In the genomic region with DNA sequence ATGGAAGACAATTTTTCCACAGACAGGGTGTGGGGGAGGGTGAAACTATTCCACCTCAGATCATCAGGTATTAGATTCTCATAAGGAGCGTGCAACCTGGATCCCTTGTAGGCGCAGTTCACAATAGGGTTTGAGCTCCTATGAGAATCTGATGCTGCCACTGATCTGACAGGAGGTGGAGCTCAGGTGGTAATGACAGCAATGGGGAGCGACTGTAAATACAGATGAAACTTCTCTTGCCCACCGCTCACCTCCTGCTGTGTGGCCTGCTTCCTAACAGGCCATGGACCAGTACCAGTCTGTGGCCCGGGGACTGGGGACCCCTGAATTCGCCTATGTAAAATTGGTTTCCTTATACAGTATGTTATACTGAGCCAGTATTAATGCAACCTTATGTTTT, we compare ENCODE assay signal across 37 cellular contexts.
"Had no signal": no experiment of that assay in that cellular context is flagged by ENCODE, and none has a peak within 500 bp of the region (broad histone marks: within the 10 kb centered on the region; RNA-seq: fewer than 3 reads in every experiment).

No MANE protein-coding gene starts in this region.

- H3K27me3 ChIP-seq: adrenal gland, body of pancreas, brain microvascular endothelial cell, breast epithelium had no signal

- H3K4me1 ChIP-seq: breast epithelium had no signal

- H3K9me3 Mint-ChIP-seq: activated CD4-positive, alpha-beta memory T cell treated with anti-CD3 and anti-CD28 coated beads for 36 hours; activated CD4-positive, alpha-beta T cell treated with anti-CD3 and anti-CD28 coated beads, Interleukin-2, amount 10 ng/mL, durations not matched to agents 24 days and 14 days; activated CD8-positive, alpha-beta T cell treated with anti-CD3 and anti-CD28 coated beads for 36 hours; activated naive CD4-positive, alpha-beta T cell treated with anti-CD3 and anti-CD28 coated beads, Interleukin-2, amount 50 U/mL, for 72 hours; activated naive CD8-positive, alpha-beta T cell treated with anti-CD3 and anti-CD28 coated beads for 36 hours; activated T-cell treated with anti-CD3 and anti-CD28 coated beads, Interleukin-2, amount 50 U/mL, for 4 hours; activated T-helper 1 cell treated with anti-CD3 and anti-CD28 coated beads, Interleukin-12 subunit alpha, Interleukin-12 subunit beta, Interleukin-2, Interleukin-4 antibody, amounts not matched to agents 30 ng/mL and 10 ng/mL and 1 ng/mL, durations not matched to agents 14 hours and 24 hours and 36 hours; activated T-helper 17 cell treated with anti-CD3 and anti-CD28 coated beads, Interleukin-2, amount 50 U/mL, for 72 hours; T-helper 1 cell treated with Interleukin-12 subunit alpha and Interleukin-12 subunit beta and Interleukin-4 antibody, amounts not matched to agents 30 μg/mL and 1 μg/mL, for 36 hours; T-helper 2 cell treated with Interferon-gamma antibody and Interleukin-4, amounts not matched to agents 5 μg/mL and 100 μg/mL, for 36 hours had no signal

- H3K36me3 ChIP-seq: adrenal gland, brain microvascular endothelial cell, breast epithelium had no signal

- FAIRE-seq: astrocyte, TTC549 had no signal

- H3K36me3 Mint-ChIP-seq: activated CD4-positive, alpha-beta memory T cell treated with anti-CD3 and anti-CD28 coated beads for 36 hours; activated CD8-positive, alpha-beta memory T cell treated with anti-CD3 and anti-CD28 coated beads, Interleukin-2, amount 10 ng/mL, durations not matched to agents 7 days and 5 days; activated naive CD4-positive, alpha-beta T cell treated with anti-CD3 and anti-CD28 coated beads, Interleukin-2, amount 50 U/mL, for 72 hours; activated naive CD8-positive, alpha-beta T cell treated with anti-CD3 and anti-CD28 coated beads for 36 hours had no signal

- H3K4me1 Mint-ChIP-seq: activated B cell treated with CpG ODN at 0.5 μM for 24 hours; activated CD4-positive, alpha-beta T cell treated with anti-CD3 and anti-CD28 coated beads, Interleukin-2, amount 10 ng/mL, durations not matched to agents 24 days and 14 days; activated naive CD8-positive, alpha-beta T cell treated with anti-CD3 and anti-CD28 coated beads for 36 hours; activated T-helper 17 cell treated with anti-CD3 and anti-CD28 coated beads, Interleukin-2, amount 50 U/mL, for 72 hours had no signal

- DNase-seq: activated B cell treated with CpG ODN at 0.5 μM for 24 hours; activated CD4-positive, alpha-beta memory T cell treated with anti-CD3 and anti-CD28 coated beads for 36 hours; activated CD4-positive, alpha-beta T cell treated with anti-CD3 and anti-CD28 coated beads for 4 hours; activated CD4-positive, alpha-beta T cell treated with anti-CD3 and anti-CD28 coated beads, Interleukin-2, amount 10 ng/mL, durations not matched to agents 24 days and 14 days; activated CD4-positive, alpha-beta T cell treated with anti-CD3 and anti-CD28 coated beads, Interleukin-2, amount 50 U/mL, for 1 hour; activated CD4-positive, alpha-beta T cell treated with anti-CD3 and anti-CD28 coated beads, Interleukin-2, amount 50 U/mL, for 4 hours; activated CD4-positive, CD25-positive, alpha-beta regulatory T cell treated with anti-CD3 and anti-CD28 coated beads, Interleukin-2, amount 50 U/mL, for 72 hours; activated CD8-positive, alpha-beta memory T cell treated with anti-CD3 and anti-CD28 coated beads, Interleukin-2, amount 10 ng/mL, durations not matched to agents 7 days and 5 days; activated CD8-positive, alpha-beta T cell treated with anti-CD3 and anti-CD28 coated beads for 36 hours; activated effector memory CD4-positive, alpha-beta T cell treated with anti-CD3 and anti-CD28 coated beads, Interleukin-2, amount 50 U/mL, for 16 hours; activated gamma-delta T cell treated with Interleukin-2 at 50 U/mL for 16 hours; activated naive CD4-positive, alpha-beta T cell; activated naive CD4-positive, alpha-beta T cell treated with anti-CD3 and anti-CD28 coated beads for 36 hours; activated naive CD4-positive, alpha-beta T cell treated with anti-CD3 and anti-CD28 coated beads, Interleukin-2, amount 50 U/mL, for 16 hours; activated naive CD8-positive, alpha-beta T cell treated with anti-CD3 and anti-CD28 coated beads for 36 hours; activated T-cell treated with anti-CD3 and anti-CD28 coated beads for 4 hours; activated T-cell treated with anti-CD3 and anti-CD28 coated beads, Interleukin-2, amount 50 U/mL, for 1 hour; activated T-cell treated with anti-CD3 and anti-CD28 coated beads, Interleukin-2, amount 50 U/mL, for 4 hours; activated T-cell treated with anti-CD3 and anti-CD28 coated beads, Interleukin-2, amount 50 U/mL, for 72 hours; adrenal gland; amniotic stem cell; aorta; body of pancreas; brain microvascular endothelial cell; central memory CD4-positive, alpha-beta T cell; T-helper 1 cell; T-helper 2 cell; T-helper 9 cell had no signal

- H3K4me3 Mint-ChIP-seq: activated B cell treated with CpG ODN at 0.5 μM for 24 hours; activated CD4-positive, alpha-beta memory T cell treated with anti-CD3 and anti-CD28 coated beads for 36 hours; activated CD4-positive, alpha-beta T cell treated with anti-CD3 and anti-CD28 coated beads, Interleukin-2, amount 10 ng/mL, durations not matched to agents 24 days and 14 days; activated CD8-positive, alpha-beta memory T cell treated with anti-CD3 and anti-CD28 coated beads, Interleukin-2, amount 10 ng/mL, durations not matched to agents 7 days and 5 days; activated CD8-positive, alpha-beta T cell treated with anti-CD3 and anti-CD28 coated beads for 36 hours; activated naive CD4-positive, alpha-beta T cell treated with anti-CD3 and anti-CD28 coated beads for 36 hours; activated naive CD8-positive, alpha-beta T cell treated with anti-CD3 and anti-CD28 coated beads for 36 hours; activated T-cell treated with anti-CD3 and anti-CD28 coated beads, Interleukin-2, amount 50 U/mL, for 4 hours; activated T-cell treated with anti-CD3 and anti-CD28 coated beads, Interleukin-2, amount 50 U/mL, for 72 hours; activated T-helper 1 cell treated with anti-CD3 and anti-CD28 coated beads, Interleukin-12 subunit alpha, Interleukin-12 subunit beta, Interleukin-2, Interleukin-4 antibody, amounts not matched to agents 30 ng/mL and 10 ng/mL and 1 ng/mL, durations not matched to agents 14 hours and 24 hours and 36 hours; activated T-helper 17 cell treated with anti-CD3 and anti-CD28 coated beads, Interleukin-2, amount 50 U/mL, for 72 hours; T-helper 1 cell treated with Interleukin-12 subunit alpha and Interleukin-12 subunit beta and Interleukin-4 antibody, amounts not matched to agents 30 μg/mL and 1 μg/mL, for 36 hours; T-helper 2 cell treated with Interferon-gamma antibody and Interleukin-4, amounts not matched to agents 5 μg/mL and 100 μg/mL, for 36 hours had no signal

- ATAC-seq: activated CD8-positive, alpha-beta memory T cell treated with anti-CD3 and anti-CD28 coated beads, Interleukin-2, amount 10 ng/mL, durations not matched to agents 7 days and 5 days; activated CD8-positive, alpha-beta T cell treated with anti-CD3 and anti-CD28 coated beads for 36 hours; activated naive CD4-positive, alpha-beta T cell treated with anti-CD3 and anti-CD28 coated beads, Interleukin-2, amount 50 U/mL, for 72 hours; activated T-cell treated with anti-CD3 and anti-CD28 coated beads, Interleukin-2, amount 50 U/mL, for 4 hours; activated T-cell treated with anti-CD3 and anti-CD28 coated beads, Interleukin-2, amount 50 U/mL, for 72 hours; activated T-helper 17 cell treated with anti-CD3 and anti-CD28 coated beads, Interleukin-2, amount 50 U/mL, for 72 hours; body of pancreas had no signal

- H3K9me3 ChIP-seq: adrenal gland, body of pancreas, breast epithelium had no signal

- H3K27ac ChIP-seq: adrenal gland, body of pancreas, brain microvascular endothelial cell, breast epithelium, VCaP had no signal

- H3K4me3 ChIP-seq: adrenal gland, body of pancreas, breast epithelium had no signal

- H3K27ac Mint-ChIP-seq: activated B cell treated with CpG ODN at 0.5 μM for 24 hours; activated CD4-positive, alpha-beta memory T cell treated with anti-CD3 and anti-CD28 coated beads for 36 hours; activated CD4-positive, alpha-beta T cell treated with anti-CD3 and anti-CD28 coated beads, Interleukin-2, amount 10 ng/mL, durations not matched to agents 24 days and 14 days; activated CD8-positive, alpha-beta memory T cell treated with anti-CD3 and anti-CD28 coated beads, Interleukin-2, amount 10 ng/mL, durations not matched to agents 7 days and 5 days; activated CD8-positive, alpha-beta T cell treated with anti-CD3 and anti-CD28 coated beads for 36 hours; activated naive CD4-positive, alpha-beta T cell treated with anti-CD3 and anti-CD28 coated beads for 36 hours; activated naive CD4-positive, alpha-beta T cell treated with anti-CD3 and anti-CD28 coated beads, Interleukin-2, amount 50 U/mL, for 72 hours; activated naive CD8-positive, alpha-beta T cell treated with anti-CD3 and anti-CD28 coated beads for 36 hours; activated T-cell treated with anti-CD3 and anti-CD28 coated beads, Interleukin-2, amount 50 U/mL, for 72 hours; activated T-helper 1 cell treated with anti-CD3 and anti-CD28 coated beads, Interleukin-12 subunit alpha, Interleukin-12 subunit beta, Interleukin-2, Interleukin-4 antibody, amounts not matched to agents 30 ng/mL and 10 ng/mL and 1 ng/mL, durations not matched to agents 14 hours and 24 hours and 36 hours; activated T-helper 17 cell treated with anti-CD3 and anti-CD28 coated beads, Interleukin-2, amount 50 U/mL, for 72 hours; T-helper 1 cell treated with Interleukin-12 subunit alpha and Interleukin-12 subunit beta and Interleukin-4 antibody, amounts not matched to agents 30 μg/mL and 1 μg/mL, for 36 hours; T-helper 2 cell treated with Interferon-gamma antibody and Interleukin-4, amounts not matched to agents 5 μg/mL and 100 μg/mL, for 36 hours had no signal
